19 cellular contexts compared by ENCODE assay signal in genomic region chr15:72616491-72617210, GRCh38. TPM values are rescaled to one million over a fixed set of nuclear protein-coding genes. Genes with fewer than 3 reads are reported as not detected.
"Had no signal": no experiment of that assay in that cellular context is flagged by ENCODE, and none has a peak within 500 bp of the region (broad histone marks: within the 10 kb centered on the region; RNA-seq: fewer than 3 reads in every experiment).

No MANE protein-coding gene starts in this region.

- H3K9ac ChIP-seq: parathyroid adenoma had no signal

- H3K4me3 ChIP-seq: adrenal gland, heart right ventricle, mucosa of descending colon, upper lobe of right lung had no signal

- H3K27me3 ChIP-seq: adrenal gland, heart right ventricle, upper lobe of right lung had no signal

- H3K27me3 Mint-ChIP-seq: naive thymus-derived CD8-positive, alpha-beta T cell; stimulated activated memory B cell treated with anti-CD40 and anti-IgM and Interleukin-4, amounts not matched to agents 10 μg/mL and 1 μg/mL and 100 μg/mL, for 72 hours had no signal

- ATAC-seq: esophagus mucosa; mucosa of descending colon; sciatic nerve; stimulated activated memory B cell treated with anti-CD40 and anti-IgM and Interleukin-4, amounts not matched to agents 10 μg/mL and 1 μg/mL and 100 μg/mL, for 72 hours had no signal

- H2AFZ ChIP-seq: parathyroid adenoma had no signal

- H3K4me1 Mint-ChIP-seq: immature natural killer cell; stimulated activated memory B cell treated with anti-CD40 and anti-IgM and Interleukin-4, amounts not matched to agents 10 μg/mL and 1 μg/mL and 100 μg/mL, for 72 hours had no signal

- H3K27ac Mint-ChIP-seq: immature natural killer cell; stimulated activated memory B cell treated with anti-CD40 and anti-IgM and Interleukin-4, amounts not matched to agents 10 μg/mL and 1 μg/mL and 100 μg/mL, for 72 hours had no signal

- DNase-seq: activated CD4-positive, CD25-positive, alpha-beta regulatory T cell treated with anti-CD3 and anti-CD28 coated beads, Interleukin-2, amount 50 U/mL, for 72 hours; activated gamma-delta T cell treated with Interleukin-2 at 50 U/mL for 16 hours; effector CD4-positive, alpha-beta T cell; heart right ventricle; immature natural killer cell; mesenchymal stem cell; upper lobe of right lung had no signal

- H3K27ac ChIP-seq: adrenal gland, heart right ventricle, parathyroid adenoma, upper lobe of right lung had no signal

- H3K36me3 ChIP-seq: adrenal gland, heart right ventricle, upper lobe of right lung had no signal

- H3K36me3 Mint-ChIP-seq: activated naive CD4-positive, alpha-beta T cell treated with anti-CD3 and anti-CD28 coated beads, Interleukin-2, amount 50 U/mL, for 72 hours; naive thymus-derived CD8-positive, alpha-beta T cell; stimulated activated memory B cell treated with anti-CD40 and anti-IgM and Interleukin-4, amounts not matched to agents 10 μg/mL and 1 μg/mL and 100 μg/mL, for 72 hours had no signal

- H3K4me3 Mint-ChIP-seq: immature natural killer cell; stimulated activated memory B cell treated with anti-CD40 and anti-IgM and Interleukin-4, amounts not matched to agents 10 μg/mL and 1 μg/mL and 100 μg/mL, for 72 hours had no signal

- H3K4me1 ChIP-seq: adrenal gland, parathyroid adenoma, upper lobe of right lung had no signal

- H3K9me3 Mint-ChIP-seq: activated naive CD4-positive, alpha-beta T cell treated with anti-CD3 and anti-CD28 coated beads, Interleukin-2, amount 50 U/mL, for 72 hours; immature natural killer cell; naive thymus-derived CD8-positive, alpha-beta T cell; stimulated activated memory B cell treated with anti-CD40 and anti-IgM and Interleukin-4, amounts not matched to agents 10 μg/mL and 1 μg/mL and 100 μg/mL, for 72 hours had no signal

- H3K79me2 ChIP-seq: parathyroid adenoma had no signal

- H3K9me3 ChIP-seq: adrenal gland, heart right ventricle, mucosa of descending colon, upper lobe of right lung had no signal

RNA-seq across cellular contexts. Expression of gene GOLGA6B, which starts 37.8 kb away (rescaled TPM):
- total RNA-seq: activated CD8-positive, alpha-beta memory T cell treated with anti-CD3 and anti-CD28 coated beads for 36 hours; cerebellum; esophagus mucosa; heart right ventricle; mucosa of descending colon; naive thymus-derived CD8-positive, alpha-beta T cell; sciatic nerve; T-helper 1 cell treated with Interleukin-12 subunit alpha and Interleukin-12 subunit beta and Interleukin-4 antibody, amounts not matched to agents 30 ng/mL and 1 ng/mL, for 36 hours; upper lobe of right lung had no signal
- polyA plus RNA-seq: adrenal gland; heart right ventricle; immature natural killer cell; naive thymus-derived CD8-positive, alpha-beta T cell; thymus had no signal
